In genomic region chr5:103057208-103058130, GRCh38 we compare ENCODE assay signal across 12 cellular contexts.
DNase-seq lines count a peak whose midpoint lies in the region; ATAC-seq, FAIRE-seq and TF ChIP-seq lines count a peak whose summit lies in the region.
"Had no signal": no experiment of that assay in that cellular context is flagged by ENCODE, and none has a peak within 500 bp of the region (broad histone marks: within the 10 kb centered on the region; RNA-seq: fewer than 3 reads in every experiment).

No MANE protein-coding gene starts in this region.

- H3K27me3 ChIP-seq in Karpas-422 (ENCODE audit: low read length) = no peaks in the 10 kb centered on the region
- H3K27me3 ChIP-seq in keratinocyte (ENCODE audit: control insufficient read depth, extremely low read depth, insufficient read depth, low read length) = no peaks in the 10 kb centered on the region
- no peaks in the 10 kb centered on the region for H3K27me3 ChIP-seq in WERI-Rb-1 (ENCODE audit: insufficient read depth, low read depth, severe bottlenecking)
- H3K27me3 ChIP-seq: upper lobe of left lung had no signal

- ATAC-seq in HG02642 (IDR thresholded peaks at IDR 0.05; ENCODE audit: poor library complexity, unreplicated experiment) = no peak

- peak; percentile 18 for DNase-seq in ACHN
- no peak for DNase-seq in Karpas-422
- peak; percentile 24 for DNase-seq in astrocyte of the hippocampus (ENCODE audit: low read depth, low spot score)
- DNase-seq in keratinocyte (ENCODE audit: low read depth, low spot score) = peak; percentile 28
- DNase-seq in activated effector memory CD4-positive, alpha-beta T cell treated with Interleukin-2 at 50 U/mL for 16 hours = no peak
- DNase-seq in GM19240 (ENCODE audit: insufficient read length, low spot score) = no peak
- DNase-seq in WERI-Rb-1 = no peak
- DNase-seq: Calu3, NCI-H1930, SIG-M5, upper lobe of left lung had no signal

- H4K20me1 ChIP-seq in Karpas-422 (ENCODE audit: insufficient read depth, low read depth, low read length) (no peaks in the 10 kb centered on the region), keratinocyte (ENCODE audit: control insufficient read depth, extremely low read depth, insufficient read depth, low read length) (no peaks in the 10 kb centered on the region)

- H3K4me3 ChIP-seq in Karpas-422 (ENCODE audit: low read length) = no peak overlapping the region
- no peak overlapping the region for H3K4me3 ChIP-seq in keratinocyte (ENCODE audit: control insufficient read depth in 2 of 3, extremely low read depth in 1 of 3, insufficient read depth in 2 of 3, low read depth in 1 of 3, low read length in 3 of 3)
- no peak overlapping the region for H3K4me3 ChIP-seq in WERI-Rb-1 (ENCODE audit: low read depth, low read length)
- H3K4me3 ChIP-seq: upper lobe of left lung had no signal

- H3K27ac ChIP-seq in Karpas-422 (ENCODE audit: low read length) = no peak overlapping the region
- no peak overlapping the region for H3K27ac ChIP-seq in keratinocyte (ENCODE audit: control insufficient read depth, insufficient read depth, low read length)
- H3K27ac ChIP-seq in WERI-Rb-1 = no peak overlapping the region
- H3K27ac ChIP-seq: upper lobe of left lung had no signal

- H3K9ac ChIP-seq in Karpas-422 (ENCODE audit: low read length) (no peak overlapping the region), keratinocyte (ENCODE audit: control insufficient read depth, extremely low read depth, insufficient read depth, low read length) (no peak overlapping the region)

- H3K79me2 ChIP-seq in Karpas-422 (ENCODE audit: low read length) (no peaks in the 10 kb centered on the region), keratinocyte (ENCODE audit: control insufficient read depth, insufficient read depth, low read length) (no peaks in the 10 kb centered on the region)

- dilution Hi-C loops in keratinocyte (cut with MboI; ENCODE audit: extremely low pct_ligation_motif_present, low sequenced_read_pairs) = no loop called here

- H3K9me3 ChIP-seq in Karpas-422 (ENCODE audit: low read length) = no peaks in the 10 kb centered on the region
- no peaks in the 10 kb centered on the region for H3K9me3 ChIP-seq in keratinocyte (ENCODE audit: control insufficient read depth, low read depth, low read length)
- H3K9me3 ChIP-seq in WERI-Rb-1 (ENCODE audit: severe bottlenecking) = no peaks in the 10 kb centered on the region
- H3K9me3 ChIP-seq: upper lobe of left lung had no signal

- TF ChIP-seq CTCF in keratinocyte (optimal IDR thresholded peaks at IDR 0.05 in 1 of 3, IDR thresholded peaks at IDR 0.05 in 1 of 3, conservative IDR thresholded peaks at IDR 0.05 in 1 of 3; ENCODE audit: extremely low read depth in 1 of 3, insufficient read depth in 2 of 3, low read length in 3 of 3) (no peak), WERI-Rb-1 (IDR thresholded peaks at IDR 0.05; ENCODE audit: low read depth, low read length) (no peak)

- no peaks in the 10 kb centered on the region for H3K9me2 ChIP-seq in Karpas-422 (replicated peaks; ENCODE audit: insufficient read depth, low read length)

- H2AFZ ChIP-seq in Karpas-422 (ENCODE audit: low read length) = no peak overlapping the region
- H2AFZ ChIP-seq in keratinocyte (ENCODE audit: control insufficient read depth, low read length) = no peak overlapping the region

- in situ Hi-C loops in ACHN (cut with HindIII; ENCODE audit: low pct_ligation_motif_present, low pct_unique_long_range_greater_than_20kb, low sequenced_read_pairs) = no loop called here

- H3K4me2 ChIP-seq in Karpas-422 (ENCODE audit: low read depth, low read length, poor library complexity, severe bottlenecking) = peak overlapping the region; percentile 17
- H3K4me2 ChIP-seq in keratinocyte (ENCODE audit: control insufficient read depth, extremely low read depth, insufficient read depth, low read depth, low read length) = no peak overlapping the region

- no peaks in the 10 kb centered on the region for H3K36me3 ChIP-seq in Karpas-422 (ENCODE audit: insufficient read depth, low read length)
- H3K36me3 ChIP-seq in keratinocyte (ENCODE audit: control insufficient read depth in 2 of 2, extremely low read depth in 1 of 2, insufficient read depth in 2 of 2, low read length in 2 of 2) = no peaks in the 10 kb centered on the region
- no peaks in the 10 kb centered on the region for H3K36me3 ChIP-seq in WERI-Rb-1
- H3K36me3 ChIP-seq: upper lobe of left lung had no signal

- no peaks in the 10 kb centered on the region for H3K9me1 ChIP-seq in keratinocyte (ENCODE audit: control insufficient read depth, extremely low read depth, insufficient read depth, low read length)

- peak; percentile 80 for FAIRE-seq in keratinocyte (lab: Jason Lieb, UNC)

- H3K4me1 ChIP-seq in Karpas-422 (ENCODE audit: low read length) = no peaks in the 10 kb centered on the region
- H3K4me1 ChIP-seq in keratinocyte (ENCODE audit: control insufficient read depth, extremely low read depth, insufficient read depth, low read length) = no peaks in the 10 kb centered on the region
- H3K4me1 ChIP-seq: upper lobe of left lung had no signal

Comparison
In these comparisons a context has a peak if more than half of its experiments do, and no peak if none do; other contexts are left out.
1. DNase-seq: peak in ACHN (single experiment), astrocyte of the hippocampus (single experiment) and keratinocyte (single experiment); none in Karpas-422 (single experiment), activated effector memory CD4-positive, alpha-beta T cell treated with Interleukin-2 at 50 U/mL for 16 hours (single experiment), GM19240 (single experiment) and WERI-Rb-1 (single experiment).